In genomic region chr17:66782866-66783265, GRCh38 we compare ENCODE assay signal across 29 cellular contexts. TPM values are rescaled to one million over a fixed set of nuclear protein-coding genes. Genes with fewer than 3 reads are reported as not detected.
"Had no signal": no experiment of that assay in that cellular context is flagged by ENCODE, and none has a peak within 500 bp of the region (broad histone marks: within the 10 kb centered on the region; RNA-seq: fewer than 3 reads in every experiment).

No MANE protein-coding gene starts in this region.

- H3K9me3 Mint-ChIP-seq: activated B cell treated with CpG ODN at 0.5 μM for 24 hours; activated T-cell treated with anti-CD3 and anti-CD28 coated beads, Interleukin-2, amount 50 U/mL, for 4 hours; activated T-helper 2 cell treated with anti-CD3 and anti-CD28 coated beads, Interferon-gamma antibody, Interleukin-2, Interleukin-4, amounts not matched to agents 10 μg/mL and 5 μg/mL and 100 μg/mL, durations not matched to agents 14 hours and 24 hours and 36 hours; natural killer cell treated with Interleukin-12 subunit alpha and Interleukin-12 subunit beta and Interleukin-15 and Interleukin-18, amount 100 ng/mL, for 72 hours; stimulated activated memory B cell treated with anti-CD40 and anti-IgM and Interleukin-4, amounts not matched to agents 10 μg/mL and 1 μg/mL and 100 μg/mL, for 72 hours had no signal

- DNase-seq: activated B cell treated with CpG ODN at 0.5 μM for 24 hours; activated CD4-positive, alpha-beta T cell treated with anti-CD3 and anti-CD28 coated beads for 36 hours; activated CD4-positive, alpha-beta T cell treated with anti-CD3 and anti-CD28 coated beads, Interleukin-2, amount 50 U/mL, for 4 hours; activated CD8-positive, alpha-beta memory T cell treated with anti-CD3 and anti-CD28 coated beads, Interleukin-2, amount 50 U/mL, for 48 hours; activated naive CD4-positive, alpha-beta T cell; activated T-cell treated with anti-CD3 and anti-CD28 coated beads, Interleukin-2, amount 50 U/mL, for 4 hours; adrenal gland; cortex of kidney; heart left ventricle; midbrain; right lobe of liver; small intestine; stimulated activated CD4-positive, alpha-beta T cell treated with anti-CD3 and anti-CD28 coated beads, Interleukin-2, amount 100 ng/mL, for 24 hours; stomach; uterus had no signal

- H3K4me3 Mint-ChIP-seq: activated B cell treated with CpG ODN at 0.5 μM for 24 hours; activated CD4-positive, alpha-beta T cell treated with anti-CD3 and anti-CD28 coated beads for 36 hours; activated naive CD8-positive, alpha-beta T cell; activated T-cell treated with anti-CD3 and anti-CD28 coated beads, Interleukin-2, amount 50 U/mL, for 4 hours; natural killer cell treated with Interleukin-12 subunit alpha and Interleukin-12 subunit beta and Interleukin-15 and Interleukin-18, amount 100 ng/mL, for 72 hours; stimulated activated memory B cell treated with anti-CD40 and anti-IgM and Interleukin-4, amounts not matched to agents 10 μg/mL and 1 μg/mL and 100 μg/mL, for 72 hours had no signal

- H3K27ac Mint-ChIP-seq: activated B cell treated with CpG ODN at 0.5 μM for 24 hours; activated CD4-positive, alpha-beta T cell treated with anti-CD3 and anti-CD28 coated beads for 36 hours; activated naive CD8-positive, alpha-beta T cell; activated T-helper 2 cell treated with anti-CD3 and anti-CD28 coated beads, Interferon-gamma antibody, Interleukin-2, Interleukin-4, amounts not matched to agents 10 μg/mL and 5 μg/mL and 100 μg/mL, durations not matched to agents 14 hours and 24 hours and 36 hours; natural killer cell treated with Interleukin-12 subunit alpha and Interleukin-12 subunit beta and Interleukin-15 and Interleukin-18, amount 100 ng/mL, for 72 hours; stimulated activated memory B cell treated with anti-CD40 and anti-IgM and Interleukin-4, amounts not matched to agents 10 μg/mL and 1 μg/mL and 100 μg/mL, for 72 hours had no signal

- H3K27me3 Mint-ChIP-seq: activated B cell treated with CpG ODN at 0.5 μM for 24 hours; activated CD4-positive, alpha-beta T cell treated with anti-CD3 and anti-CD28 coated beads for 36 hours; activated naive CD8-positive, alpha-beta T cell; natural killer cell treated with Interleukin-12 subunit alpha and Interleukin-12 subunit beta and Interleukin-15 and Interleukin-18, amount 100 ng/mL, for 72 hours; stimulated activated memory B cell treated with anti-CD40 and anti-IgM and Interleukin-4, amounts not matched to agents 10 μg/mL and 1 μg/mL and 100 μg/mL, for 72 hours had no signal

- FAIRE-seq: endometrium, islet of Langerhans, small intestine, TTC549 had no signal

- H3K36me3 ChIP-seq: ascending aorta, heart left ventricle, suprapubic skin, uterus had no signal

- H3K4me1 ChIP-seq: adrenal gland, ascending aorta, right lobe of liver, stomach, suprapubic skin, uterus had no signal

- H3K4me3 ChIP-seq: adrenal gland, ascending aorta, heart left ventricle, right lobe of liver, stomach, suprapubic skin, tibial nerve, uterus had no signal

- H3K27me3 ChIP-seq: adrenal gland, ascending aorta, heart left ventricle, right lobe of liver, stomach, suprapubic skin, tibial nerve, uterus had no signal

- H3K4me1 Mint-ChIP-seq: activated CD4-positive, alpha-beta T cell treated with anti-CD3 and anti-CD28 coated beads for 36 hours; stimulated activated memory B cell treated with anti-CD40 and anti-IgM and Interleukin-4, amounts not matched to agents 10 μg/mL and 1 μg/mL and 100 μg/mL, for 72 hours had no signal

- H3K36me3 Mint-ChIP-seq: natural killer cell treated with Interleukin-12 subunit alpha and Interleukin-12 subunit beta and Interleukin-15 and Interleukin-18, amount 100 ng/mL, for 72 hours; stimulated activated memory B cell treated with anti-CD40 and anti-IgM and Interleukin-4, amounts not matched to agents 10 μg/mL and 1 μg/mL and 100 μg/mL, for 72 hours had no signal

- H3K9me3 ChIP-seq: adrenal gland, ascending aorta, heart left ventricle, right lobe of liver, stomach, suprapubic skin, tibial nerve, uterus had no signal

- H3K27ac ChIP-seq: adrenal gland, ascending aorta, heart left ventricle, right lobe of liver, stomach, suprapubic skin, tibial nerve, uterus had no signal

RNA-seq across cellular contexts. Expression of gene CACNG5, which starts 52.1 kb away (rescaled TPM):
- total RNA-seq: activated B cell treated with CpG ODN at 0.5 μM for 24 hours; activated CD4-positive, alpha-beta T cell treated with anti-CD3 and anti-CD28 coated beads for 36 hours; activated CD8-positive, alpha-beta memory T cell treated with anti-CD3 and anti-CD28 coated beads for 36 hours; activated T-cell treated with anti-CD3 and anti-CD28 coated beads, Interleukin-2, amount 50 U/mL, for 4 hours; activated T-helper 2 cell treated with anti-CD3 and anti-CD28 coated beads, Interferon-gamma antibody, Interleukin-2, Interleukin-4, amounts not matched to agents 10 μg/mL and 5 μg/mL and 100 μg/mL, durations not matched to agents 14 hours and 24 hours and 36 hours; adrenal gland; ascending aorta; epithelial cell of proximal tubule; fibroblast of villous mesenchyme; heart left ventricle; liver; natural killer cell treated with Interleukin-12 subunit alpha and Interleukin-12 subunit beta and Interleukin-15 and Interleukin-18, amount 100 ng/mL, for 72 hours; right lobe of liver; stomach; suprapubic skin; tibial nerve had no signal
- polyA plus RNA-seq: adrenal gland, heart left ventricle, liver, small intestine, stomach had no signal
